Comparison of ENCODE assay signal across 9 cellular contexts in genomic region chrX:110146521-110146920, GRCh38.
DNase-seq lines count a peak whose midpoint lies in the region; ATAC-seq and TF ChIP-seq lines count a peak whose summit lies in the region.
"Had no signal": no experiment of that assay in that cellular context is flagged by ENCODE, and none has a peak within 500 bp of the region (broad histone marks: within the 10 kb centered on the region; RNA-seq: fewer than 3 reads in every experiment).

No MANE protein-coding gene starts in this region.

- no peaks in the 10 kb centered on the region for H3K9me3 Mint-ChIP-seq in naive thymus-derived CD8-positive, alpha-beta T cell
- H3K9me3 Mint-ChIP-seq: CD8-positive, alpha-beta memory T cell had no signal

- no peak overlapping the region for H3K27ac ChIP-seq in VCaP

- POLR2A ChIA-PET in naive thymus-derived CD8-positive, alpha-beta T cell (lab: Charles Lee) = no interaction called here

- peak; percentile 52 for DNase-seq in NCI-H1436 (lab: John Stamatoyannopoulos, UW)
- no peak for DNase-seq in NCI-H1436 treated with DMSO at 0.1 percent for 48 hours (lab: John Stamatoyannopoulos, UW)
- DNase-seq in GM20000 (ENCODE audit: low spot score) = peak; percentile 33
- DNase-seq in LoVo (ENCODE audit: low spot score) = peak; percentile 12
- DNase-seq in epithelial cell of proximal tubule (ENCODE audit: low read depth) = no peak
- DNase-seq in naive thymus-derived CD8-positive, alpha-beta T cell = peak in 7 of 10 donors; percentile 3 to 39 (median 18)
- DNase-seq in activated CD4-positive, CD25-positive, alpha-beta regulatory T cell (lab: John Stamatoyannopoulos, UW) = no peak

- H3K4me3 ChIP-seq in epithelial cell of proximal tubule (ENCODE audit: low read depth, low read length) = no peak overlapping the region

- ATAC-seq in naive thymus-derived CD8-positive, alpha-beta T cell = peak; percentile 38 to 42

- peaks cover 0 to 23% (median 0%) of the 10 kb centered on the region in 3 donors for H3K36me3 Mint-ChIP-seq in naive thymus-derived CD8-positive, alpha-beta T cell

- no peak overlapping the region for H3K4me3 Mint-ChIP-seq in naive thymus-derived CD8-positive, alpha-beta T cell
- H3K4me3 Mint-ChIP-seq: CD8-positive, alpha-beta memory T cell had no signal

- H3K27ac Mint-ChIP-seq in naive thymus-derived CD8-positive, alpha-beta T cell = no peak overlapping the region

- TF ChIP-seq CTCF in GM20000 (IDR thresholded peaks at IDR 0.05; ENCODE audit: extremely low read depth, missing control alignments) (peak; percentile 4), VCaP (conservative IDR thresholded peaks at IDR 0.05) (peak; percentile 57), epithelial cell of proximal tubule (conservative IDR thresholded peaks at IDR 0.05; ENCODE audit: low read depth, low read length) (peak; percentile 71)

- no peaks in the 10 kb centered on the region for H3K27me3 Mint-ChIP-seq in naive thymus-derived CD8-positive, alpha-beta T cell

- H3K4me1 Mint-ChIP-seq in naive thymus-derived CD8-positive, alpha-beta T cell = peaks cover 0 to 6% (median 2%) of the 10 kb centered on the region in 4 donors

Comparison
In these comparisons a context has a peak if more than half of its experiments do, and no peak if none do; other contexts are left out.
1. DNase-seq: peak in NCI-H1436 (single experiment), GM20000 (single experiment), LoVo (single experiment) and naive thymus-derived CD8-positive, alpha-beta T cell (7 of 10); none in NCI-H1436 treated with DMSO at 0.1 percent for 48 hours (single experiment), epithelial cell of proximal tubule (single experiment) and activated CD4-positive, CD25-positive, alpha-beta regulatory T cell (0 of 4).
2. CTCF ChIP-seq: peak in every context shown above with its lines; median percentile 71 in epithelial cell of proximal tubule; 57 in VCaP; 4 in GM20000.